In the genomic region with DNA sequence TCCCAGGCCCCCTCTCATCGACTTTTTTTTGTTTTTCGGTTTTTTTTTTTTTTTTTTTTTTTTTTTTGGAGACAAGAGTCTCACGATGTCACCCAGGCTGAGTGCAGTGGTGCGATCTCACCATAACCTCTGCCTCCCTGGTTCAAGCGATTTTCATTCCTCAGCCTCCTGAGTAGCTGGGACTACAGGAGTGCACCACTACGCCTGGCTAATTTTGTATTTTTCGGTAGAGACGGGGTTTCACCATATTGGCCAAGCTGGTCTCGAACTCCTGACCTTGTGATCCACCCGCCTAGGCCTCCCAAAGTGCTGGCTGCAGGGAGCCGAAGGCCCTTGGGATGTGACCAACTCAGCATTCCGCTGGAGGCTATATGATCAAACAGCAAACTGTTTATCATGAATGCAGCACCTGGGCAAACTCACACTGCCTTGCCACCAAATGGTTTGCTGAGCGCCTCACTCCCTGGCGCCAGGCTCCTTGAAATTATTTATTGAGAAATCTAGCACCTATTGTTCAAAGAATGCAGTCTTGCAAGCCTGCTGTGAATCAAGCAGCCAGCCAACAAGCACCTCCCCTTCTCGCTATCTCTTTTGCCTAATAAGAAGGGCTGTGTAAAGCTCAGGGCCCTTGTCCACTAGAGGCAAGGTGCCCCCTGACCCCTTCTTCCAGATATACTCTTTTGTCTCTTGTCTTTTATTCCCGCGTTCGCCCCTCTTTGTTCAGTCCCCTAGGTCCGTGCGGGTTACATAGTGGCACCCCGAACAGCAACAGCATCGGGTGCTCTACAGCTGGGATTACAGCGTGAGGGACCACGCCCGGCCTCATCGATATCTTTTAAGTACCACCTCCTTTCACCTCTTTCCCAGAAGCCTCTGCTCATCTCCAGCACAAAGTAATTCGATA, we compare ENCODE assay signal across 1 cellular context.
TF ChIP-seq lines count a peak whose summit lies in the region.

No MANE protein-coding gene starts in this region.

TF ChIP-seq in IMR-90, 13 proteins besides CTCF, POLR2A, EP300 and RAD21:
- TF ChIP-seq, protein P1, sequence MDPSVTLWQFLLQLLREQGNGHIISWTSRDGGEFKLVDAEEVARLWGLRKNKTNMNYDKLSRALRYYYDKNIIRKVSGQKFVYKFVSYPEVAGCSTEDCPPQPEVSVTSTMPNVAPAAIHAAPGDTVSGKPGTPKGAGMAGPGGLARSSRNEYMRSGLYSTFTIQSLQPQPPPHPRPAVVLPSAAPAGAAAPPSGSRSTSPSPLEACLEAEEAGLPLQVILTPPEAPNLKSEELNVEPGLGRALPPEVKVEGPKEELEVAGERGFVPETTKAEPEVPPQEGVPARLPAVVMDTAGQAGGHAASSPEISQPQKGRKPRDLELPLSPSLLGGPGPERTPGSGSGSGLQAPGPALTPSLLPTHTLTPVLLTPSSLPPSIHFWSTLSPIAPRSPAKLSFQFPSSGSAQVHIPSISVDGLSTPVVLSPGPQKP (IDR thresholded peaks at IDR 0.05; ENCODE audit: borderline replicate concordance, low read depth, low read length) = no peak
- TF ChIP-seq NFE2L2 (IDR thresholded peaks at IDR 0.05; ENCODE audit: low read depth, low read length) = no peak
- TF ChIP-seq MAZ (IDR thresholded peaks at IDR 0.05; ENCODE audit: borderline replicate concordance, low read depth, low read length) = no peak
- no peak for TF ChIP-seq MAFK (IDR thresholded peaks at IDR 0.05; ENCODE audit: low read depth, low read length)
TF ChIP-seq in IMR-90: peak in this region for 0.
